ENCODE assay signal across 8 cellular contexts in the genomic region with DNA sequence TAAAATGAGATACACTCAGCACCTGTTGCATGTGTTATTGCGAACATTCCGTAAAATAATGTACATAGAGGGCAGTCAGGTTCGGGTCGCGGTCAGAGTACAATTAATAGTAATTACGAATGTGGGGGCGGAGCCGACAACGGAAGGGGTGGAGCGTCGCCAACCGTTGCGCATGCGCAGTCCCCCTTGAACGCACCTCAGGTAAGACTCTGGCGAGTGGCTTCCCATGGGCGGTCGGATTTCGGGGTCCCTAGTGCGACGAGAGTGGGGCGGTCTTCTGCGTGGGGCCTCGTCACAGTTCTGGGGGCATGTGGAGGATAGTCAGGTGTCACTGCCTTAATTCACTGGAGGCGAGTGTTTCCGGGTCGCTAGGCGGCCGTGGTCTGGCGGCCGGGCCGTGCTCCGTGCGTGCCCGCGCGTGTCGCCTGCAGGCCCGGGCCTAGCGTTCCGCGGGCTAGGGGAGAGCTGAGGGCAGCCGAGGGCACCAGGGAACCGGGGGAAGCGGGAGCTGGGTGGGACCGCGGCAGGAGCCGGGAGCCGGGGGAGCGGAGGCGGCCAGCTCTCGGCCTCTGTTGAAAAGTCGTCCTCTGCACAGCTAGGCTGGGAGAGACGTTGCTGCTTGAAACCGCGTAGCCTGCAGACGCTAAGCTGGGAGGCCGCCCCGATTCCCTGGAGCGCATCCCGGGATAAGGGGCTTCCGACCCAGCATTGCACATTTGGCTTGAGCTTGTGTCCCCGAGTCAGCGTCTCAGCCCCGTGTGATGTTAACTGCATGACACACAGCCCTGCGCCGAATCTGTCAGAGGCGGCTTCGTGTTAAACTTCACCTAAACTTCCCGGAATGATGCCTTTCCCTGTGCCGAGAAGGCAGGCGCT. TPM values are rescaled to one million over a fixed set of nuclear protein-coding genes. Genes with fewer than 3 reads are reported as not detected.
A peak's percentile ranks its signal among the peaks of the same experiment; 100 is the strongest.
DNase-seq lines count a peak whose midpoint lies in the region; ATAC-seq, FAIRE-seq and TF ChIP-seq lines count a peak whose summit lies in the region.

Gene CEBPZOS (plus strand): TSS at position 177 of the 876 bp plus-strand sequence. CDS start 3,209 bp downstream, outside the sequence.

- H3K4me1 ChIP-seq in psoas muscle: peaks cover 10% of the 10 kb centered on the region

- ATAC-seq in HG02798 (IDR thresholded peaks at IDR 0.05; ENCODE audit: poor library complexity, unreplicated experiment) (peak; percentile 83), psoas muscle (peak; percentile 92 to 95 (median 92))
- peak; percentile 76 for ATAC-seq in activated naive CD8-positive, alpha-beta T cell treated with anti-CD3 and anti-CD28 coated beads, Interleukin-2, amount 50 U/mL, for 24 hours

- peaks cover 39% of the 10 kb centered on the region for H3K4me1 Mint-ChIP-seq in activated naive CD8-positive, alpha-beta T cell treated with anti-CD3 and anti-CD28 coated beads, Interleukin-2, amount 50 U/mL, for 24 hours

- H3K36me3 Mint-ChIP-seq in activated naive CD8-positive, alpha-beta T cell treated with anti-CD3 and anti-CD28 coated beads, Interleukin-2, amount 50 U/mL, for 24 hours (ENCODE audit: low read depth): peaks cover 18% of the 10 kb centered on the region

- peak; percentile 94 for FAIRE-seq in urothelium cell line (lab: Jason Lieb, UNC)

- DNase-seq in NCI-H1436 (lab: John Stamatoyannopoulos, UW) (peak; percentile 78), SW480 (ENCODE audit: low spot score) (peak; percentile 82), cardiac septum (ENCODE audit: low spot score) (peak; percentile 95), psoas muscle (peak; percentile 81 to 92), urothelium cell line (ENCODE audit: low spot score) (peak; percentile 89)
- peak; percentile 93 for DNase-seq in activated naive CD8-positive, alpha-beta T cell treated with anti-CD3 and anti-CD28 coated beads, Interleukin-2, amount 50 U/mL, for 24 hours

- H3K27ac Mint-ChIP-seq in activated naive CD8-positive, alpha-beta T cell treated with anti-CD3 and anti-CD28 coated beads, Interleukin-2, amount 50 U/mL, for 24 hours: peak within 1 kb of the TSS; percentile 99

- H3K27me3 Mint-ChIP-seq in activated naive CD8-positive, alpha-beta T cell treated with anti-CD3 and anti-CD28 coated beads, Interleukin-2, amount 50 U/mL, for 24 hours: peaks cover 2% of the 10 kb centered on the region

- TF ChIP-seq CTCF in GM12875 (IDR thresholded peaks at IDR 0.05; ENCODE audit: borderline replicate concordance, insufficient read depth, low read depth, low read length): no peak
- TF ChIP-seq CTCF in psoas muscle (IDR thresholded peaks at IDR 0.05): no peak

- H3K27ac ChIP-seq in psoas muscle: peak within 1 kb of the TSS; percentile 92

- intact Hi-C loops in cardiac septum (cut with DNase I): no loop called here
- intact Hi-C loops in psoas muscle (cut with DNase I): no loop called here

- H3K36me3 ChIP-seq in psoas muscle (ENCODE audit: insufficient read depth in 1 of 2, low read depth in 1 of 2): peaks cover 5 to 21% of the 10 kb centered on the region in 2 donors

- no peaks in the 10 kb centered on the region for H3K27me3 ChIP-seq in psoas muscle (ENCODE audit: insufficient read depth in 3 of 3, low read length in 2 of 3)

- 0 to 1% (median 0%) methylated on average over 57 to 72 of the region's 72 CpGs for WGBS in psoas muscle, 3 donors

- H3K4me3 ChIP-seq in GM12875 (ENCODE audit: low read depth, low read length) (peak within 1 kb of the TSS; percentile 73), psoas muscle (peak within 1 kb of the TSS; percentile 99)

- H3K4me3 Mint-ChIP-seq in activated naive CD8-positive, alpha-beta T cell treated with anti-CD3 and anti-CD28 coated beads, Interleukin-2, amount 50 U/mL, for 24 hours: peak within 1 kb of the TSS; percentile 97

- H3K9me3 Mint-ChIP-seq in activated naive CD8-positive, alpha-beta T cell treated with anti-CD3 and anti-CD28 coated beads, Interleukin-2, amount 50 U/mL, for 24 hours: no peaks in the 10 kb centered on the region

- no peaks in the 10 kb centered on the region for H3K9me3 ChIP-seq in psoas muscle

RNA-seq across cellular contexts. Expression of gene CEBPZOS, which starts in this region (rescaled TPM):
- 49.1 TPM for total RNA-seq in cardiac septum
- 10 to 100 TPM; 47.3 to 78.0 (median 57.5) TPM for total RNA-seq in psoas muscle
- polyA plus RNA-seq in psoas muscle: 10 to 100 TPM; 30.6 to 51.6 (median 34.6) TPM

Comparison
In these comparisons a context has a peak if more than half of its experiments do, and no peak if none do; other contexts are left out.
1. Peak in every context shown above with its lines: DNase-seq, ATAC-seq, H3K4me3 ChIP-seq and H3K27ac ChIP-seq.